ENCODE assay signal across 1 cellular context in genomic region chr19:42122691-42123607, GRCh38.
TF ChIP-seq lines count a peak whose summit lies in the region.

No MANE protein-coding gene starts in this region.

TF ChIP-seq in H1, 55 proteins besides CTCF, POLR2A, EP300 and RAD21:
- TF ChIP-seq TBP (IDR thresholded peaks at IDR 0.05; ENCODE audit: low read depth, low read length) (no peak), SP2 (IDR thresholded peaks at IDR 0.05; ENCODE audit: low read length) (no peak), SP1 (IDR thresholded peaks at IDR 0.05; ENCODE audit: low read depth, low read length) (no peak)
TF ChIP-seq in H1: peak in this region for 0.
